In genomic region chr21:25963186-25963585, GRCh38 we compare ENCODE assay signal across 12 cellular contexts.
DNase-seq lines count a peak whose midpoint lies in the region; ATAC-seq and TF ChIP-seq lines count a peak whose summit lies in the region.
"Had no signal": no experiment of that assay in that cellular context is flagged by ENCODE, and none has a peak within 500 bp of the region (broad histone marks: within the 10 kb centered on the region; RNA-seq: fewer than 3 reads in every experiment).

No MANE protein-coding gene starts in this region.

- H4K20me1 ChIP-seq in PC-3 (ENCODE audit: low read length): 0 out of 2 replicates have a peak, but pooled peaks cover 3% of the 10 kb centered on the region

- H3K79me2 ChIP-seq in PC-3 (ENCODE audit: low read length): peaks cover 5% of the 10 kb centered on the region; the same call in 1 of the 2 replicates

- no peaks in the 10 kb centered on the region for H3K36me3 Mint-ChIP-seq in activated CD8-positive, alpha-beta memory T cell treated with anti-CD3 and anti-CD28 coated beads, Interleukin-2, amount 10 ng/mL, durations not matched to agents 7 days and 5 days
- peaks cover 32% of the 10 kb centered on the region for H3K36me3 Mint-ChIP-seq in mesothelial cell of epicardium

- H3F3A ChIP-seq in PC-3 (ENCODE audit: low read length, unreplicated experiment): peaks cover 6% of the 10 kb centered on the region

- H2AFZ ChIP-seq in PC-3 (ENCODE audit: low read length): no peak overlapping the region

- no peaks in the 10 kb centered on the region for H3K27me3 Mint-ChIP-seq in activated CD8-positive, alpha-beta memory T cell treated with anti-CD3 and anti-CD28 coated beads, Interleukin-2, amount 10 ng/mL, durations not matched to agents 7 days and 5 days
- no peaks in the 10 kb centered on the region for H3K27me3 Mint-ChIP-seq in mesothelial cell of epicardium (ENCODE audit: low read depth)
- H3K27me3 Mint-ChIP-seq: effector memory CD8-positive, alpha-beta T cell had no signal

- no peaks in the 10 kb centered on the region for H3K9me3 Mint-ChIP-seq in activated CD8-positive, alpha-beta memory T cell treated with anti-CD3 and anti-CD28 coated beads, Interleukin-2, amount 10 ng/mL, durations not matched to agents 7 days and 5 days (ENCODE audit: low read depth)
- no peaks in the 10 kb centered on the region for H3K9me3 Mint-ChIP-seq in mesothelial cell of epicardium
- H3K9me3 Mint-ChIP-seq: effector memory CD8-positive, alpha-beta T cell had no signal

- H3K9me2 ChIP-seq in PC-3 (replicated peaks; ENCODE audit: low read length): no peaks in the 10 kb centered on the region

- H3K27me3 ChIP-seq in PC-3 (ENCODE audit: low read length): no peaks in the 10 kb centered on the region
- H3K27me3 ChIP-seq: tibial artery had no signal

- intact Hi-C loops in PC-3 (cut with micrococcal nuclease): loop anchor here (1.0 kb wide), 1 partner anchor 28 kb away; no protein-coding TSS in a partner anchor

- no peak overlapping the region for H3K27ac Mint-ChIP-seq in activated CD8-positive, alpha-beta memory T cell treated with anti-CD3 and anti-CD28 coated beads, Interleukin-2, amount 10 ng/mL, durations not matched to agents 7 days and 5 days
- no peak overlapping the region for H3K27ac Mint-ChIP-seq in mesothelial cell of epicardium
- H3K27ac Mint-ChIP-seq: effector memory CD8-positive, alpha-beta T cell had no signal

- no TSS peak for BruUV-seq in PC-3 (replicated peaks; lab: Mats Ljungman, UMichigan)

- peak; percentile 76 for ATAC-seq in PC-3
- ATAC-seq in GM18868 (IDR thresholded peaks at IDR 0.05; ENCODE audit: unreplicated experiment): no peak
- no peak for ATAC-seq in activated CD8-positive, alpha-beta memory T cell treated with anti-CD3 and anti-CD28 coated beads, Interleukin-2, amount 10 ng/mL, durations not matched to agents 7 days and 5 days
- ATAC-seq: effector memory CD8-positive, alpha-beta T cell had no signal

- H3K27ac ChIP-seq in PC-3 (ENCODE audit: low read length): peak overlapping the region; percentile 95
- H3K27ac ChIP-seq: tibial artery had no signal

- H3K36me3 ChIP-seq in PC-3 (ENCODE audit: low read depth, low read length): peaks cover 6% of the 10 kb centered on the region; the same call in 1 of the 2 replicates

- TF ChIP-seq CTCF in PC-3 (conservative IDR thresholded peaks at IDR 0.05; ENCODE audit: low read depth, low read length) (no peak), epithelial cell of proximal tubule (conservative IDR thresholded peaks at IDR 0.05; ENCODE audit: low read depth, low read length) (no peak), retinal pigment epithelial cell (conservative IDR thresholded peaks at IDR 0.05; ENCODE audit: low read depth, low read length) (no peak), mesothelial cell of epicardium (IDR thresholded peaks at IDR 0.05; ENCODE audit: unreplicated experiment) (no peak)

- H3K4me2 ChIP-seq in PC-3 (ENCODE audit: low read length): peak overlapping the region; percentile 65

- DNase-seq in EL (peak; percentile 59), PC-3 (peak; percentile 85), epithelial cell of proximal tubule (ENCODE audit: low read depth) (peak; percentile 76), retinal pigment epithelial cell (ENCODE audit: low read depth) (peak; percentile 69), mesothelial cell of epicardium (ENCODE audit: low spot score in 2 of 2, unreplicated experiment in 2 of 2) (no peak), NK-92 (lab: John Stamatoyannopoulos, UW; ENCODE audit: unreplicated experiment) (no peak)
- DNase-seq in activated CD8-positive, alpha-beta memory T cell treated with anti-CD3 and anti-CD28 coated beads, Interleukin-2, amount 10 ng/mL, durations not matched to agents 7 days and 5 days: no peak
- DNase-seq: activated CD8-positive, alpha-beta memory T cell treated with anti-CD3 and anti-CD28 coated beads, Interleukin-2, amount 50 U/mL, for 48 hours; effector memory CD8-positive, alpha-beta T cell; T-helper 1 cell; tibial artery had no signal

- H3K9me3 ChIP-seq in PC-3 (ENCODE audit: low read length): no peaks in the 10 kb centered on the region
- H3K9me3 ChIP-seq: tibial artery had no signal

- H3K4me1 ChIP-seq in PC-3 (ENCODE audit: insufficient read depth, low read length): peaks cover 57% of the 10 kb centered on the region
- H3K4me1 ChIP-seq: tibial artery had no signal

- no peak overlapping the region for H3K4me3 Mint-ChIP-seq in activated CD8-positive, alpha-beta memory T cell treated with anti-CD3 and anti-CD28 coated beads, Interleukin-2, amount 10 ng/mL, durations not matched to agents 7 days and 5 days
- no peak overlapping the region for H3K4me3 Mint-ChIP-seq in mesothelial cell of epicardium
- H3K4me3 Mint-ChIP-seq: effector memory CD8-positive, alpha-beta T cell had no signal

- H3K4me3 ChIP-seq in PC-3 (ENCODE audit: low read length) (peak overlapping the region; percentile 28; the same call in 1 of the 2 replicates), epithelial cell of proximal tubule (ENCODE audit: low read depth, low read length) (no peak overlapping the region), retinal pigment epithelial cell (ENCODE audit: low read length) (no peak overlapping the region)
- H3K4me3 ChIP-seq: tibial artery had no signal

- peaks cover 4% of the 10 kb centered on the region for H3K4me1 Mint-ChIP-seq in activated CD8-positive, alpha-beta memory T cell treated with anti-CD3 and anti-CD28 coated beads, Interleukin-2, amount 10 ng/mL, durations not matched to agents 7 days and 5 days
- H3K4me1 Mint-ChIP-seq in mesothelial cell of epicardium: peaks cover 41% of the 10 kb centered on the region

- peak overlapping the region; percentile 71 for H3K9ac ChIP-seq in PC-3 (ENCODE audit: low read length)

- POLR2A ChIA-PET in PC-3 (lab: Charles Lee; ENCODE audit: unreplicated experiment): interaction anchor here (0.5 kb wide), 1 partner anchor 61 kb away, joined by 4 read pairs; no protein-coding TSS in a partner anchor

- CTCF ChIA-PET in PC-3 (lab: Charles Lee): no interaction called here
- CTCF ChIA-PET in activated CD8-positive, alpha-beta memory T cell treated with anti-CD3 and anti-CD28 coated beads, Interleukin-2, amount 10 ng/mL, durations not matched to agents 7 days and 5 days (lab: Charles Lee): no interaction called here

Comparison
In these comparisons a context has a peak if more than half of its experiments do, and no peak if none do; other contexts are left out.
1. DNase-seq: peak in EL (single experiment), PC-3 (single experiment), epithelial cell of proximal tubule (single experiment) and retinal pigment epithelial cell (single experiment); none in activated CD8-positive, alpha-beta memory T cell treated with anti-CD3 and anti-CD28 coated beads, Interleukin-2, amount 10 ng/mL, durations not matched to agents 7 days and 5 days (single experiment), mesothelial cell of epicardium (0 of 2) and NK-92 (single experiment).